Comparison of ENCODE assay signal across 8 cellular contexts in the genomic region with DNA sequence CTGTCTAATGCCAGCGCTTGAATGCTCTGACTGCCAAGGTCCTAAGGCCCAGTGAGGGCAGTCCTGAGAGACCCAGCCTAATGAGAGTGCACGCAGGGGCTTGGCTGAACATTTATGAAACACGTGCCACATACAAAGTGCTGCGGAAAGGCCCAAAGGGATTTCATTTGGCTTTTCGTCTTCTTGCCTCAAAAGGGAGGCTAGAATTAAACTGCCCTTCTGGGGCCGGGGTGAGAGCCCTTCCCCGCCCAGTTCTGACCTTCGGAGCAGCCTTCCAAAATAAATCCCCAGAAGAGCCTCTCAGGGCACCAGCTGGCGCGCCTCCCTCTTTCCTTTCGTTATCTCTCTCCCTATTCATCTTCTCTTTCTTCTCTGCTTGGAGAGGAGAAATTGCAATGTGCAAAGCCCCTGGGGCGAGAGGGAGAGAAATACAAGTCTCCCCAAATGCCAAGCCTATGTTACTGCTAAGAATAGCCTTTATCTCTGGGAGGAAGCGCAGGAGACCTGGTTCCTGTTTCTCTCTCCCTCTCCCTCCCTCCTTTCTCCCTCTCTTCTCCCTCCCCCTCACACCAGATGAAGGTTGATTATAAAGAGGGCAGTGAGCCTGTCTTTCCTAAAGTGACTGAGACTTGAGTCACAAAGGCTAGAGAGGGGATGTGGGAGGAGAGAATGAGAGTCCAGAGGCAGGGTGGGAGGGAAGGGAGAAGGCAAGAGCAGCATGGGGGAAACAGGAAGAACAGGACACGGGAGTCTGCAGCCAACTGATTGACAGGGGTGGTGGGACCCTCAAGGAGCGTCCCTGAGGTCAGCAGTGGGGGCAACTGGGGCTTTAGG. TPM values are rescaled to one million over a fixed set of nuclear protein-coding genes. Genes with fewer than 3 reads are reported as not detected.
A peak's percentile ranks its signal among the peaks of the same experiment; 100 is the strongest.
DNase-seq lines count a peak whose midpoint lies in the region; ATAC-seq, FAIRE-seq and TF ChIP-seq lines count a peak whose summit lies in the region.

No MANE protein-coding gene starts in this region.

- DNase-seq in Caco-2 = no peak
- DNase-seq in RCC 7860 (ENCODE audit: low spot score) = peak; percentile 89
- DNase-seq in caudate nucleus (lab: John Stamatoyannopoulos, UW) = peak in 13 of 61 donors; percentile 6 to 79 (median 64)
- DNase-seq in activated effector memory CD4-positive, alpha-beta T cell treated with Interleukin-2 at 50 U/mL for 16 hours = no peak

- peak overlapping the region; percentile 82 to 83 for H3K9ac ChIP-seq in stomach smooth muscle (ENCODE audit: low read length in 2 of 2)

- no peak for TF ChIP-seq CTCF in Caco-2 (IDR thresholded peaks at IDR 0.05; ENCODE audit: insufficient read depth in 1 of 2, low read depth in 1 of 2, low read length in 1 of 2, severe bottlenecking in 1 of 2, unreplicated experiment in 1 of 2)

- H3K27me3 ChIP-seq in Caco-2 (replicated peaks; ENCODE audit: control insufficient read depth, insufficient read depth, low read length) = no peaks in the 10 kb centered on the region
- no peaks in the 10 kb centered on the region for H3K27me3 ChIP-seq in layer of hippocampus (ENCODE audit: control insufficient read depth, insufficient read depth, low read length)
- H3K27me3 ChIP-seq in stomach smooth muscle (ENCODE audit: control insufficient read depth in 1 of 2, insufficient read depth in 2 of 2, low read length in 2 of 2) = no peaks in the 10 kb centered on the region

- H3K27me3 Mint-ChIP-seq in Caco-2 (ENCODE audit: insufficient read depth, unreplicated experiment) = peaks cover 3% of the 10 kb centered on the region

- BruUV-seq in Caco-2 (replicated peaks; lab: Mats Ljungman, UMichigan) = no TSS peak

- peak; percentile 77 for FAIRE-seq in RCC 7860 (lab: Jason Lieb, UNC)

- H3K4me3 ChIP-seq in Caco-2 (ENCODE audit: low read depth, low read length) (peak overlapping the region; percentile 4), stomach smooth muscle (ENCODE audit: low read length in 2 of 2) (peak overlapping the region; percentile 81 to 90)

- no peaks in the 10 kb centered on the region for H3K9me3 ChIP-seq in Caco-2
- no peaks in the 10 kb centered on the region for H3K9me3 ChIP-seq in stomach smooth muscle (ENCODE audit: control insufficient read depth in 2 of 2, low read length in 2 of 2)

- POLR2A ChIA-PET in Caco-2 (lab: Charles Lee) = interaction anchor here (0.6 to 1.3 kb wide), 4 partner anchors 26 to 211 kb away, joined by 3 to 5 read pairs (median 4); no protein-coding TSS in a partner anchor

- H3K4me3 Mint-ChIP-seq in Caco-2 (ENCODE audit: unreplicated experiment) = peak overlapping the region; percentile 68

- H3K9me3 Mint-ChIP-seq in Caco-2 (ENCODE audit: unreplicated experiment) = no peaks in the 10 kb centered on the region

- H3K27ac Mint-ChIP-seq in Caco-2 (ENCODE audit: unreplicated experiment) = peak overlapping the region; percentile 67

- CTCF ChIA-PET in Caco-2 (lab: Charles Lee) = interaction anchor here (0.6 to 2.5 kb wide), 11 partner anchors 8 to 315 kb away, joined by 3 to 97 read pairs (median 5); a partner anchor contains a TSS

- peak; percentile 36 for ATAC-seq in GM19438 (IDR thresholded peaks at IDR 0.05; ENCODE audit: low read depth, unreplicated experiment)
- peak; percentile 26 for ATAC-seq in HG03442 (IDR thresholded peaks at IDR 0.05; ENCODE audit: unreplicated experiment)

- H3K27ac ChIP-seq in caudate nucleus (ENCODE audit: low read depth, low read length) = peak overlapping the region; percentile 81
- H3K27ac ChIP-seq in layer of hippocampus (ENCODE audit: low read depth, low read length) = peak overlapping the region; percentile 69
- peak overlapping the region; percentile 84 for H3K27ac ChIP-seq in stomach smooth muscle (ENCODE audit: low read length)

- peaks cover 14% of the 10 kb centered on the region for H3K4me1 Mint-ChIP-seq in Caco-2 (ENCODE audit: low read depth, unreplicated experiment)

- no peaks in the 10 kb centered on the region for H3K36me3 Mint-ChIP-seq in Caco-2 (ENCODE audit: insufficient read depth, unreplicated experiment)

- H3K4me1 ChIP-seq in Caco-2 = no peaks in the 10 kb centered on the region
- H3K4me1 ChIP-seq in stomach smooth muscle (ENCODE audit: control insufficient read depth, insufficient read depth, low read length) = peaks cover 44% of the 10 kb centered on the region

- intact Hi-C loops in Caco-2 (cut with micrococcal nuclease; ENCODE audit: unreplicated experiment) = loop anchor here (1.0 to 2.0 kb wide), 4 partner anchors 53 to 315 kb away; a partner anchor contains a TSS

- H3K36me3 ChIP-seq in Caco-2 (ENCODE audit: control insufficient read depth, insufficient read depth, low read length) (no peaks in the 10 kb centered on the region), stomach smooth muscle (ENCODE audit: control insufficient read depth in 2 of 2, insufficient read depth in 2 of 2, low read length in 2 of 2) (no peaks in the 10 kb centered on the region)

RNA-seq across cellular contexts. Expression of a gene that starts 36.7 kb away (rescaled TPM):
- total RNA-seq in Caco-2 (2022) = 133 and 136 TPM in 2 replicates
